In the genomic region with DNA sequence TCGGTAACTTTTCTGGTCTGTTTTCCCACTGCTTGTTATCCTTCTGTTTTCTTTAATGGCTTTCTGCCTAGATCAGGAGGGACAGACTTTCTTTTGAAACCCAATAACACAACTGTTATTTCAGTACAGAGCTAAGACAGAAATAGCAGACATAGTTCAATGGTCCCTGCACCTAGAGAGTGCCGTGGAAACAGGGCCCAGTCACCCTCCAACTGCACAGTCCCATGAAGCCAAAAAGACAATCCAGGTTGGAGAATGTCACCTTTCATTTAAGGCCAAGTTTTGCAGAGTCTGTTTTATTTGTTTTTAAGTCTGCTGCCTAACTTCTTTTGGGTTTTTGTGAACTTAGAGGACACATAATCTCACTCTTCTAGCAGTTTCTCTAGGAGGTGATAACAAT, we compare ENCODE assay signal across 16 cellular contexts. TPM values are rescaled to one million over a fixed set of nuclear protein-coding genes. Genes with fewer than 3 reads are reported as not detected.
DNase-seq lines count a peak whose midpoint lies in the region; ATAC-seq and TF ChIP-seq lines count a peak whose summit lies in the region.
"Had no signal": no experiment of that assay in that cellular context is flagged by ENCODE, and none has a peak within 500 bp of the region (broad histone marks: within the 10 kb centered on the region; RNA-seq: fewer than 3 reads in every experiment).

No MANE protein-coding gene starts in this region.

- H3K9me3 ChIP-seq in GM23248 (ENCODE audit: low read depth) (no peaks in the 10 kb centered on the region), adipocyte (ENCODE audit: control insufficient read depth, low read length) (no peaks in the 10 kb centered on the region)
- H3K9me3 ChIP-seq: BE2C, esophagus muscularis mucosa had no signal

- H3K9me2 ChIP-seq in GM23248 (ENCODE audit: insufficient read depth): no peaks in the 10 kb centered on the region

- H3K27me3 ChIP-seq in GM23248 (replicated peaks; ENCODE audit: insufficient read depth) (no peaks in the 10 kb centered on the region), adipocyte (replicated peaks; ENCODE audit: control insufficient read depth, insufficient read depth, low read length) (no peaks in the 10 kb centered on the region)
- H3K27me3 ChIP-seq: BE2C, esophagus muscularis mucosa had no signal

- H3K4me1 Mint-ChIP-seq in naive thymus-derived CD8-positive, alpha-beta T cell: peaks cover 15 to 39% (median 30%) of the 10 kb centered on the region in 4 donors

- H3K4me3 Mint-ChIP-seq in naive thymus-derived CD8-positive, alpha-beta T cell: peak overlapping the region in 2 of 10 donors; percentile 82 to 94

- H3K9me3 Mint-ChIP-seq in naive thymus-derived CD8-positive, alpha-beta T cell: no peaks in the 10 kb centered on the region

- H3K27ac ChIP-seq in 22Rv1: peak overlapping the region; percentile 15; the same call in 1 of the 2 replicates
- H3K27ac ChIP-seq in GM23248: peak overlapping the region; percentile 40
- H3K27ac ChIP-seq: esophagus muscularis mucosa, parathyroid adenoma had no signal

- no peaks in the 10 kb centered on the region for H4K20me1 ChIP-seq in GM23248 (ENCODE audit: insufficient read depth)

- no peak for TF ChIP-seq CTCF in 22Rv1 (IDR thresholded peaks at IDR 0.05)

- H3K27ac Mint-ChIP-seq in naive thymus-derived CD8-positive, alpha-beta T cell: peak overlapping the region in 6 of 10 donors; percentile 19 to 60 (median 36)

- no peak overlapping the region for H3K4me3 ChIP-seq in GM23248
- H3K4me3 ChIP-seq in adipocyte (ENCODE audit: low read length): peak overlapping the region; percentile 93
- H3K4me3 ChIP-seq: esophagus muscularis mucosa had no signal

- H3K4me2 ChIP-seq in GM23248 (ENCODE audit: unreplicated experiment): no peak overlapping the region

- H3K36me3 ChIP-seq in GM23248 (ENCODE audit: low read depth) (no peaks in the 10 kb centered on the region), adipocyte (ENCODE audit: control insufficient read depth, insufficient read depth, low read length, severe bottlenecking) (peaks cover 23% of the 10 kb centered on the region)

- in situ Hi-C loops in GM23248 (cut with MboI): loop anchor here (25.0 kb wide), 1 partner anchor 149 kb away; no protein-coding TSS in a partner anchor

- H3K36me3 Mint-ChIP-seq in naive thymus-derived CD8-positive, alpha-beta T cell: peaks cover 0 to 26% (median 0%) of the 10 kb centered on the region in 3 donors

- H3K27me3 Mint-ChIP-seq in naive thymus-derived CD8-positive, alpha-beta T cell: no peaks in the 10 kb centered on the region

- peaks cover 75% of the 10 kb centered on the region for H3K79me2 ChIP-seq in GM23248 (ENCODE audit: insufficient read depth)

- WGBS in GM23248 (ENCODE audit: low coverage in 1 of 2, low lambda C conversion rate in 2 of 2, missing lambda C conversion rate in 2 of 2), 2 experiments: 57% methylated on average over 2 of the region's 2 CpGs

- H3K9ac ChIP-seq in GM23248 (peak overlapping the region; percentile 15; the same call in 1 of the 2 replicates), adipocyte (ENCODE audit: low read length) (peak overlapping the region; percentile 54)
- H3K9ac ChIP-seq: parathyroid adenoma had no signal

- no peak for DNase-seq in GM23248
- no peak for DNase-seq in adipocyte (ENCODE audit: low read depth)
- DNase-seq in naive thymus-derived CD8-positive, alpha-beta T cell: no peak
- no peak for DNase-seq in occipital lobe (lab: John Stamatoyannopoulos, UW)
- DNase-seq in DMS153 (lab: John Stamatoyannopoulos, UW): no peak
- DNase-seq in DMS79 treated with DMSO at 0.1 percent for 48 hours (lab: John Stamatoyannopoulos, UW): no peak
- no peak for DNase-seq in cerebellar cortex (ENCODE audit: low spot score)
- DNase-seq: activated CD4-positive, CD25-positive, alpha-beta regulatory T cell treated with anti-CD3 and anti-CD28 coated beads, Interleukin-2, amount 50 U/mL, for 72 hours; BE2C; GDM1; NCI-H226; stimulated activated CD8-positive, alpha-beta memory T cell treated with anti-CD3 and anti-CD28 coated beads, Interleukin-4, amount 100 ng/mL, for 48 hours had no signal

- ATAC-seq in naive thymus-derived CD8-positive, alpha-beta T cell: no peak

- H3F3A ChIP-seq in GM23248 (ENCODE audit: insufficient read depth): peaks cover 22% of the 10 kb centered on the region

- POLR2A ChIA-PET in naive thymus-derived CD8-positive, alpha-beta T cell (lab: Charles Lee): no interaction called here

- no peak overlapping the region for H2AFZ ChIP-seq in GM23248
- H2AFZ ChIP-seq: parathyroid adenoma had no signal

- H3K4me1 ChIP-seq in GM23248 (ENCODE audit: insufficient read depth): peaks cover 43% of the 10 kb centered on the region
- peaks cover 54% of the 10 kb centered on the region for H3K4me1 ChIP-seq in adipocyte (ENCODE audit: control insufficient read depth, insufficient read depth, low read length)
- H3K4me1 ChIP-seq: BE2C had no signal

RNA-seq across cellular contexts. Expression of gene AIMP2, which starts 2.5 kb away (rescaled TPM):
- 57.7 and 74.6 TPM in 2 replicates for total RNA-seq in GM23248 (2014; rRNA removed; shearing (Covaris generic))
- 78.1 and 82.8 TPM in 2 replicates for polyA plus RNA-seq in GM23248 (2016; fragmentation: Nextera tagmentation; extraction: Ambion mirVana)
- total RNA-seq in naive thymus-derived CD8-positive, alpha-beta T cell: 10 to 100 TPM; 12.6 to 14.0 TPM
- polyA plus RNA-seq in naive thymus-derived CD8-positive, alpha-beta T cell: 10 to 100 TPM; 14.1 to 23.9 (median 20.8) TPM
- total RNA-seq in occipital lobe: 29.0 TPM

RNA-seq across cellular contexts. Expression of gene PMS2, which starts 2.7 kb away (rescaled TPM):
- 12.8 and 17.1 TPM in 2 replicates for total RNA-seq in GM23248 (2014; rRNA removed; shearing (Covaris generic))
- 7.4 and 8.9 TPM in 2 replicates for polyA plus RNA-seq in GM23248 (2016; fragmentation: Nextera tagmentation; extraction: Ambion mirVana)
- 10 to 100 TPM; 20.0 to 22.8 TPM for total RNA-seq in naive thymus-derived CD8-positive, alpha-beta T cell
- 10 to 100 TPM in 2 of 3 donors, 1 to 10 TPM in 1; 9.8 to 14.2 (median 10.0) TPM for polyA plus RNA-seq in naive thymus-derived CD8-positive, alpha-beta T cell
- 28.7 TPM for total RNA-seq in occipital lobe

RNA-seq across cellular contexts. Expression of gene ANKRD61, which starts 19.6 kb away (rescaled TPM):
- not detected in 2 replicates for total RNA-seq in GM23248 (2014; rRNA removed; shearing (Covaris generic))
- polyA plus RNA-seq in GM23248 (2016; fragmentation: Nextera tagmentation; extraction: Ambion mirVana): 0.24 and 0.41 TPM in 2 replicates
- total RNA-seq in naive thymus-derived CD8-positive, alpha-beta T cell: not detected
- under 1 TPM; 0.21 to 0.36 (median 0.30) TPM for polyA plus RNA-seq in naive thymus-derived CD8-positive, alpha-beta T cell
- total RNA-seq in occipital lobe: 0.31 TPM
- total RNA-seq: cerebellum, esophagus muscularis mucosa had no signal

RNA-seq across cellular contexts. Expression of gene RSPH10B, which starts 41.1 kb away (rescaled TPM):
- not detected in 2 replicates for total RNA-seq in GM23248 (2014; rRNA removed; shearing (Covaris generic))
- polyA plus RNA-seq in GM23248 (2016; fragmentation: Nextera tagmentation; extraction: Ambion mirVana): not detected in 2 replicates
- under 1 TPM in 1 of 2 experiments, not detected in 1; 0.81 TPM for total RNA-seq in naive thymus-derived CD8-positive, alpha-beta T cell
- not detected for polyA plus RNA-seq in naive thymus-derived CD8-positive, alpha-beta T cell
- total RNA-seq in occipital lobe: 1.6 TPM
- total RNA-seq: esophagus muscularis mucosa had no signal

RNA-seq across cellular contexts. Expression of gene EIF2AK1, which starts 47.4 kb away (rescaled TPM):
- 103 and 173 TPM in 2 replicates for total RNA-seq in GM23248 (2014; rRNA removed; shearing (Covaris generic))
- 102 and 113 TPM in 2 replicates for polyA plus RNA-seq in GM23248 (2016; fragmentation: Nextera tagmentation; extraction: Ambion mirVana)
- total RNA-seq in naive thymus-derived CD8-positive, alpha-beta T cell: 10 to 100 TPM; 77.2 to 84.8 TPM
- polyA plus RNA-seq in naive thymus-derived CD8-positive, alpha-beta T cell: 10 to 100 TPM; 94.1 to 95.3 (median 94.5) TPM
- total RNA-seq in occipital lobe: 74.9 TPM
